8 cellular contexts compared by ENCODE assay signal in the genomic region with DNA sequence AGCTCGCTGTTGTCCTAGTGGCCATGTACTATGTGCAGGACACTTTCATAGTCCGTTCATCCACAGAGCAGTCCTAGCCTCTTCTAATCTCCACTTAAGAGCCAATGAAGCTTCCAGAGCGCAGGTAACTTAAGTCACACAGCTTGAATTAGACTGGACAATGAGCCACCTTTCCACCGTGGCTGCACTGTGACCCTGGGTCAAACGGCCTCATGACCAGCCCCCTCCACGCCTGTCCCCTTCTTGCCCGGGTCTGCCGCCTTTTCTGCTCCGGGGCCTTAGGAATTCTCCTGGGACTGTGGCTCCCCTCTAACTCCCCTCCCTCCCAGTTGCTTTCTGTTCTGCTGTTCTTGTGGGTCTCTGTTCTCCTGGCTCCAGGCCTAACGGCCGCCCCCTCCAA. TPM values are rescaled to one million over a fixed set of nuclear protein-coding genes. Genes with fewer than 3 reads are reported as not detected.
DNase-seq lines count a peak whose midpoint lies in the region; ATAC-seq, FAIRE-seq and TF ChIP-seq lines count a peak whose summit lies in the region.

No MANE protein-coding gene starts in this region.

- H3K9me3 Mint-ChIP-seq in activated naive CD4-positive, alpha-beta T cell treated with anti-CD3 and anti-CD28 coated beads for 36 hours, result no peaks in the 10 kb centered on the region

- H2AFZ ChIP-seq in HepG2 (ENCODE audit: low read length), result no peak overlapping the region

- no peaks in the 10 kb centered on the region for H3K79me2 ChIP-seq in HepG2 (ENCODE audit: insufficient read depth, low read length)

- WGBS in HepG2 (ENCODE audit: low lambda C conversion rate), result 7% methylated on average over 11 of the region's 11 CpGs
- WGBS in urinary bladder, result 30% methylated on average over 11 of the region's 11 CpGs

- no TSS peak for BruUV-seq in HepG2 (replicated peaks; lab: Mats Ljungman, UMichigan)

- peak overlapping the region; percentile 4; the same call in 1 of the 2 replicates for H3K9ac ChIP-seq in HepG2 (ENCODE audit: insufficient read depth, low read depth, low read length)

- no peaks in the 10 kb centered on the region for H3K9me3 ChIP-seq in ascending aorta
- no peaks in the 10 kb centered on the region for H3K9me3 ChIP-seq in HepG2 (ENCODE audit: low read length)

- POLR2A ChIA-PET in HepG2 (lab: Yijun Ruan, JAX), result no interaction called here

- TF ChIP-seq CTCF in ascending aorta (IDR thresholded peaks at IDR 0.05) (no peak), HepG2 (CRISPR knock-in tag; IDR thresholded peaks at IDR 0.05) (no peak)

- in situ Hi-C loops in HepG2 (cut with HindIII; ENCODE audit: extremely low pct_ligation_motif_present, low pct_unique_long_range_greater_than_20kb) (no loop called here), KBM-7 (cut with MboI; ENCODE audit: low pct_unique_long_range_greater_than_20kb, low sequenced_read_pairs) (loop anchor here (25.0 kb wide), 1 partner anchor 294 kb away; no protein-coding TSS in a partner anchor)

- DNase-seq in activated naive CD4-positive, alpha-beta T cell treated with anti-CD3 and anti-CD28 coated beads for 36 hours, result no peak
- DNase-seq in activated naive CD4-positive, alpha-beta T cell treated with Interleukin-2 at 50 U/mL for 16 hours, result no peak
- no peak for DNase-seq in ascending aorta (ENCODE audit: low spot score in 2 of 2)
- no peak for DNase-seq in HepG2 (ENCODE audit: low spot score)
- no peak for DNase-seq in SKM-1 treated with dmso at 0.1 percent for 144 hours (lab: John Stamatoyannopoulos, UW; ENCODE audit: unreplicated experiment)
- no peak for DNase-seq in posterior vena cava (ENCODE audit: low spot score)
- DNase-seq in KBM-7, result no peak

- H3K4me1 ChIP-seq in ascending aorta (peaks cover 0 to 3% of the 10 kb centered on the region in 2 donors), HepG2 (ENCODE audit: insufficient read depth, low read length) (peaks cover 15% of the 10 kb centered on the region), urinary bladder (ENCODE audit: insufficient read depth) (no peaks in the 10 kb centered on the region)

- intact Hi-C loops in activated naive CD4-positive, alpha-beta T cell treated with anti-CD3 and anti-CD28 coated beads for 36 hours (cut with micrococcal nuclease), result loop anchor here (1.0 to 5.0 kb wide), 4 partner anchors 135 to 816 kb away; no protein-coding TSS in a partner anchor
- intact Hi-C loops in ascending aorta (cut with DNase I) (loop anchor here (1.0 to 10.0 kb wide), 3 partner anchors 135 to 652 kb away; partner anchors contain the start of gene EPAS1), HepG2 (cut with micrococcal nuclease; ENCODE audit: unreplicated experiment) (loop anchor here (1.0 to 2.0 kb wide), 3 partner anchors 86 to 293 kb away; no protein-coding TSS in a partner anchor), posterior vena cava (cut with DNase I) (loop anchor here in 1 of 2 donors (5.0 kb wide), 1 partner anchor 294 kb away; no protein-coding TSS in a partner anchor)

- H3K27me3 ChIP-seq in ascending aorta, result no peaks in the 10 kb centered on the region
- peaks cover 7 to 51% of the 10 kb centered on the region in 2 experiments; a peak in 4 of 5 replicates for H3K27me3 ChIP-seq in HepG2 (ENCODE audit: control insufficient read depth in 1 of 2, insufficient read depth in 2 of 2, low read length in 2 of 2)

- H3K4me3 Mint-ChIP-seq in activated naive CD4-positive, alpha-beta T cell treated with anti-CD3 and anti-CD28 coated beads for 36 hours, result peak overlapping the region; percentile 36

- FAIRE-seq in HepG2 (lab: Jason Lieb, UNC), result no peak

- H4K20me1 ChIP-seq in HepG2 (ENCODE audit: insufficient read depth, low read length), result no peaks in the 10 kb centered on the region

- CTCF ChIA-PET in activated naive CD4-positive, alpha-beta T cell treated with anti-CD3 and anti-CD28 coated beads for 36 hours (lab: Charles Lee), result interaction anchor here (0.6 to 3.2 kb wide), 12 partner anchors 9 to 292 kb away, joined by 3 to 24 read pairs (median 4); no protein-coding TSS in a partner anchor
- CTCF ChIA-PET in HepG2 (lab: Yijun Ruan, JAX; ENCODE audit: low intra/inter-chr PET ratio, low total read pairs), result interaction anchor here (1.4 to 2.8 kb wide), 3 partner anchors 134 to 293 kb away, joined by 4 to 31 read pairs (median 24); no protein-coding TSS in a partner anchor

- H3K4me3 ChIP-seq in ascending aorta, result peak overlapping the region; percentile 57 to 63
- H3K4me3 ChIP-seq in HepG2 (replicated peaks in 1 of 3; ENCODE audit: insufficient read depth in 1 of 3, low read depth in 2 of 3, low read length in 3 of 3), result peak overlapping the region; percentile 23 to 63 (median 41); a peak in 5 of 6 replicates
- H3K4me3 ChIP-seq in urinary bladder (ENCODE audit: low read depth, low read length), result peak overlapping the region; percentile 39

- H3K4me2 ChIP-seq in HepG2 (ENCODE audit: low read depth, low read length), result peak overlapping the region; percentile 73

- TF ChIP-seq EP300 in HepG2 (IDR thresholded peaks at IDR 0.05; ENCODE audit: low read depth in 2 of 2, low read length in 2 of 2), result no peak
- no peak for TF ChIP-seq EP300 in HepG2 (CRISPR knock-in tag; IDR thresholded peaks at IDR 0.05; ENCODE audit: borderline replicate concordance)

- peaks cover 22% of the 10 kb centered on the region for H3K27me3 Mint-ChIP-seq in activated naive CD4-positive, alpha-beta T cell treated with anti-CD3 and anti-CD28 coated beads for 36 hours (ENCODE audit: low read depth)

- H3K36me3 ChIP-seq in ascending aorta (no peaks in the 10 kb centered on the region), HepG2 (replicated peaks in 1 of 2; ENCODE audit: control insufficient read depth in 1 of 2, insufficient read depth in 2 of 2, low read length in 2 of 2) (no peaks in the 10 kb centered on the region), urinary bladder (ENCODE audit: insufficient read depth) (no peaks in the 10 kb centered on the region)

- no peak overlapping the region for H3K27ac Mint-ChIP-seq in activated naive CD4-positive, alpha-beta T cell treated with anti-CD3 and anti-CD28 coated beads for 36 hours

- H3K27ac ChIP-seq in ascending aorta (no peak overlapping the region), HepG2 (ENCODE audit: extremely low read length, insufficient read depth, low read length) (no peak overlapping the region), urinary bladder (ENCODE audit: low read depth) (no peak overlapping the region)

- no peak for TF ChIP-seq RAD21 in HepG2 (CRISPR knock-in tag; IDR thresholded peaks at IDR 0.05)

- TF ChIP-seq POLR2A in HepG2 (IDR thresholded peaks at IDR 0.05; ENCODE audit: insufficient read depth in 1 of 2, low read depth in 2 of 2, low read length in 2 of 2), result no peak

- H3K36me3 Mint-ChIP-seq in activated naive CD4-positive, alpha-beta T cell treated with anti-CD3 and anti-CD28 coated beads for 36 hours (ENCODE audit: low read depth), result no peaks in the 10 kb centered on the region

- peaks cover 4% of the 10 kb centered on the region for H3K4me1 Mint-ChIP-seq in activated naive CD4-positive, alpha-beta T cell treated with anti-CD3 and anti-CD28 coated beads for 36 hours (ENCODE audit: low read depth)

- peak; percentile 55 for ATAC-seq in HepG2

RNA-seq across cellular contexts. Expression of gene PRKCE, which starts 8.4 kb away (rescaled TPM):
- 10 to 100 TPM in 1 of 2 experiments, 1 to 10 TPM in 1; 9.4 to 10.6 TPM for total RNA-seq in activated naive CD4-positive, alpha-beta T cell treated with anti-CD3 and anti-CD28 coated beads for 36 hours
- 4.6 TPM for total RNA-seq in ascending aorta
- 3.9 and 4.0 TPM in 2 replicates for total RNA-seq in HepG2 (2016; rRNA removed; fragmentation: Illumina TruSeq; extraction: Trizol)
- 5.8 and 6.3 TPM in 2 replicates for total RNA-seq in HepG2 (2016; cell fraction: cytosol; rRNA removed; fragmentation: Illumina TruSeq; extraction: Trizol; ENCODE audit: low read depth)
- 2.5 and 3.7 TPM in 2 replicates for total RNA-seq in HepG2 (2016; cell fraction: insoluble cytoplasmic fraction; rRNA removed; fragmentation: Illumina TruSeq; extraction: Trizol)
- 2.8 and 4.3 TPM in 2 replicates for total RNA-seq in HepG2 (2016; cell fraction: membrane; rRNA removed; fragmentation: Illumina TruSeq; extraction: Trizol)
- total RNA-seq in HepG2 (2016; cell fraction: nucleus; rRNA removed; fragmentation: Illumina TruSeq; extraction: Trizol), result 9.8 and 10.1 TPM in 2 replicates
- 1.0 and 1.6 TPM in 2 replicates for polyA plus RNA-seq in HepG2 (2011; rRNA removed)
- 0.99 and 1.2 TPM in 2 replicates for polyA plus RNA-seq in HepG2 (2011; cell fraction: cytosol; rRNA removed)
- 2.2 and 2.6 TPM in 2 replicates for polyA plus RNA-seq in HepG2 (2011; cell fraction: nucleus; rRNA removed)
- 0.34 and 0.72 TPM in 2 replicates for polyA plus RNA-seq in HepG2 (2012)
- polyA plus RNA-seq in HepG2 (2016; cell fraction: cytosol; fragmentation: Illumina TruSeq; extraction: Trizol; ENCODE audit: low read depth), result 1.2 and 1.6 TPM in 2 replicates
- polyA plus RNA-seq in HepG2 (2016; cell fraction: insoluble cytoplasmic fraction; fragmentation: Illumina TruSeq; extraction: Trizol; ENCODE audit: low read depth), result 2.3 and 2.6 TPM in 2 replicates
- 1.1 and 1.8 TPM in 2 replicates for polyA plus RNA-seq in HepG2 (2016; cell fraction: membrane; fragmentation: Illumina TruSeq; extraction: Trizol; ENCODE audit: low read depth)
- 3.1 and 4.0 TPM in 2 replicates for polyA plus RNA-seq in HepG2 (2016; cell fraction: nucleus; fragmentation: Illumina TruSeq; extraction: Trizol; ENCODE audit: insufficient read depth, low read depth)
- 5.2 and 64.1 TPM in 2 replicates for polyA minus RNA-seq in HepG2 (2011; rRNA and poly(A)+ RNA removed; ENCODE audit: low replicate concordance)
- polyA minus RNA-seq in HepG2 (2011; cell fraction: cytosol; rRNA and poly(A)+ RNA removed), result 3.1 and 3.9 TPM in 2 replicates
- polyA minus RNA-seq in HepG2 (2011; cell fraction: nucleus; rRNA and poly(A)+ RNA removed), result 16.6 and 18.0 TPM in 2 replicates
- total RNA-seq in urinary bladder, result 29.7 TPM
- polyA plus RNA-seq in urinary bladder, result 9.9 TPM
- 10 to 100 TPM; 21.7 to 26.9 TPM for total RNA-seq in posterior vena cava

RNA-seq across cellular contexts. Expression of gene SRBD1, which starts 32.0 kb away (rescaled TPM):
- total RNA-seq in activated naive CD4-positive, alpha-beta T cell treated with anti-CD3 and anti-CD28 coated beads for 36 hours, result 10 to 100 TPM; 21.3 to 22.6 TPM
- total RNA-seq in ascending aorta (7.6 TPM), HepG2 (2016; rRNA removed; fragmentation: Illumina TruSeq; extraction: Trizol) (23.9 and 32.8 TPM in 2 replicates), urinary bladder (48.3 TPM), posterior vena cava (10 to 100 TPM; 13.7 to 19.0 TPM)
- total RNA-seq in HepG2 (2016; cell fraction: cytosol; rRNA removed; fragmentation: Illumina TruSeq; extraction: Trizol; ENCODE audit: low read depth), result 158 and 179 TPM in 2 replicates
- 23.3 and 31.4 TPM in 2 replicates for total RNA-seq in HepG2 (2016; cell fraction: insoluble cytoplasmic fraction; rRNA removed; fragmentation: Illumina TruSeq; extraction: Trizol)
- 33.1 and 41.7 TPM in 2 replicates for total RNA-seq in HepG2 (2016; cell fraction: membrane; rRNA removed; fragmentation: Illumina TruSeq; extraction: Trizol)
- 28.9 and 30.3 TPM in 2 replicates for total RNA-seq in HepG2 (2016; cell fraction: nucleus; rRNA removed; fragmentation: Illumina TruSeq; extraction: Trizol)
- polyA plus RNA-seq in HepG2 (2011; rRNA removed) (2.4 and 3.2 TPM in 2 replicates), urinary bladder (7.2 TPM)
- 1.2 and 2.1 TPM in 2 replicates for polyA plus RNA-seq in HepG2 (2011; cell fraction: cytosol; rRNA removed)
- 2.0 and 2.2 TPM in 2 replicates for polyA plus RNA-seq in HepG2 (2011; cell fraction: nucleus; rRNA removed)
- polyA plus RNA-seq in HepG2 (2012), result 4.9 and 9.3 TPM in 2 replicates
- 0.74 and 0.81 TPM in 2 replicates for polyA plus RNA-seq in HepG2 (2016; cell fraction: cytosol; fragmentation: Illumina TruSeq; extraction: Trizol; ENCODE audit: low read depth)
- 21.2 and 22.7 TPM in 2 replicates for polyA plus RNA-seq in HepG2 (2016; cell fraction: insoluble cytoplasmic fraction; fragmentation: Illumina TruSeq; extraction: Trizol; ENCODE audit: low read depth)
- polyA plus RNA-seq in HepG2 (2016; cell fraction: membrane; fragmentation: Illumina TruSeq; extraction: Trizol; ENCODE audit: low read depth), result 2.0 and 2.8 TPM in 2 replicates
- 10.9 and 12.6 TPM in 2 replicates for polyA plus RNA-seq in HepG2 (2016; cell fraction: nucleus; fragmentation: Illumina TruSeq; extraction: Trizol; ENCODE audit: insufficient read depth, low read depth)
- 12.6 and 17.5 TPM in 2 replicates for polyA minus RNA-seq in HepG2 (2011; rRNA and poly(A)+ RNA removed; ENCODE audit: low replicate concordance)
- polyA minus RNA-seq in HepG2 (2011; cell fraction: cytosol; rRNA and poly(A)+ RNA removed), result 15.2 and 15.9 TPM in 2 replicates
- 34.7 and 40.3 TPM in 2 replicates for polyA minus RNA-seq in HepG2 (2011; cell fraction: nucleus; rRNA and poly(A)+ RNA removed)
